In genomic region chr3:195082811-195083210, GRCh38 we compare ENCODE assay signal across 18 cellular contexts.
"Had no signal": no experiment of that assay in that cellular context is flagged by ENCODE, and none has a peak within 500 bp of the region (broad histone marks: within the 10 kb centered on the region; RNA-seq: fewer than 3 reads in every experiment).

No MANE protein-coding gene starts in this region.

- H3K36me3 Mint-ChIP-seq: activated naive CD4-positive, alpha-beta T cell treated with anti-CD3 and anti-CD28 coated beads, Interleukin-2, amount 50 U/mL, for 72 hours; brain had no signal

- H3K4me1 Mint-ChIP-seq: immature natural killer cell had no signal

- DNase-seq: activated CD4-positive, alpha-beta T cell treated with anti-CD3 and anti-CD28 coated beads for 4 hours; activated CD8-positive, alpha-beta T cell treated with anti-CD3 and anti-CD28 coated beads for 36 hours; activated gamma-delta T cell; activated T-cell treated with anti-CD3 and anti-CD28 coated beads, Interleukin-2, amount 50 U/mL, for 72 hours; amniotic stem cell; effector CD8-positive, alpha-beta T cell; foreskin keratinocyte; immature natural killer cell; nucleus accumbens; stimulated activated CD4-positive, alpha-beta T cell treated with anti-CD3 and anti-CD28 coated beads, Interleukin-1b, Interleukin-23, amount 100 ng/mL, for 48 hours; stimulated activated naive CD8-positive, alpha-beta T cell treated with anti-CD3 and anti-CD28 coated beads, Interleukin-15, amount 100 ng/mL, for 72 hours; T-helper 17 cell had no signal

- H3K9me3 ChIP-seq: mucosa of descending colon had no signal

- H3K27me3 ChIP-seq: foreskin keratinocyte had no signal

- H3K4me3 ChIP-seq: mucosa of descending colon had no signal

- H3K27me3 Mint-ChIP-seq: activated CD8-positive, alpha-beta T cell treated with anti-CD3 and anti-CD28 coated beads for 36 hours; brain; naive thymus-derived CD8-positive, alpha-beta T cell; progenitor cell of endocrine pancreas; stimulated activated naive CD8-positive, alpha-beta T cell treated with anti-CD3 and anti-CD28 coated beads, Interleukin-15, amount 100 ng/mL, for 72 hours; T-helper 17 cell had no signal

- H3K27ac Mint-ChIP-seq: activated CD8-positive, alpha-beta T cell treated with anti-CD3 and anti-CD28 coated beads for 36 hours; activated naive CD4-positive, alpha-beta T cell treated with anti-CD3 and anti-CD28 coated beads, Interleukin-2, amount 50 U/mL, for 72 hours; activated T-cell treated with anti-CD3 and anti-CD28 coated beads, Interleukin-2, amount 50 U/mL, for 72 hours; brain; immature natural killer cell; progenitor cell of endocrine pancreas; T-helper 17 cell had no signal

- H3K4me1 ChIP-seq: foreskin keratinocyte had no signal

- ATAC-seq: activated CD8-positive, alpha-beta T cell treated with anti-CD3 and anti-CD28 coated beads for 36 hours; activated naive CD4-positive, alpha-beta T cell treated with anti-CD3 and anti-CD28 coated beads, Interleukin-2, amount 50 U/mL, for 72 hours; activated T-cell treated with anti-CD3 and anti-CD28 coated beads, Interleukin-2, amount 50 U/mL, for 72 hours; foreskin keratinocyte; mucosa of descending colon; naive thymus-derived CD8-positive, alpha-beta T cell; sciatic nerve; stimulated activated naive CD8-positive, alpha-beta T cell treated with anti-CD3 and anti-CD28 coated beads, Interleukin-15, amount 100 ng/mL, for 72 hours; T-helper 17 cell had no signal

- H3K9me3 Mint-ChIP-seq: activated CD8-positive, alpha-beta T cell treated with anti-CD3 and anti-CD28 coated beads for 36 hours; activated naive CD4-positive, alpha-beta T cell treated with anti-CD3 and anti-CD28 coated beads, Interleukin-2, amount 50 U/mL, for 72 hours; activated T-cell treated with anti-CD3 and anti-CD28 coated beads, Interleukin-2, amount 50 U/mL, for 72 hours; immature natural killer cell; naive thymus-derived CD8-positive, alpha-beta T cell; stimulated activated naive CD8-positive, alpha-beta T cell treated with anti-CD3 and anti-CD28 coated beads, Interleukin-15, amount 100 ng/mL, for 72 hours had no signal

- H3K4me3 Mint-ChIP-seq: activated CD8-positive, alpha-beta T cell treated with anti-CD3 and anti-CD28 coated beads for 36 hours; activated T-cell treated with anti-CD3 and anti-CD28 coated beads, Interleukin-2, amount 50 U/mL, for 72 hours; brain; immature natural killer cell; naive thymus-derived CD8-positive, alpha-beta T cell; stimulated activated naive CD8-positive, alpha-beta T cell treated with anti-CD3 and anti-CD28 coated beads, Interleukin-15, amount 100 ng/mL, for 72 hours; T-helper 17 cell had no signal

- H3K27ac ChIP-seq: foreskin keratinocyte had no signal
